In the genomic region with DNA sequence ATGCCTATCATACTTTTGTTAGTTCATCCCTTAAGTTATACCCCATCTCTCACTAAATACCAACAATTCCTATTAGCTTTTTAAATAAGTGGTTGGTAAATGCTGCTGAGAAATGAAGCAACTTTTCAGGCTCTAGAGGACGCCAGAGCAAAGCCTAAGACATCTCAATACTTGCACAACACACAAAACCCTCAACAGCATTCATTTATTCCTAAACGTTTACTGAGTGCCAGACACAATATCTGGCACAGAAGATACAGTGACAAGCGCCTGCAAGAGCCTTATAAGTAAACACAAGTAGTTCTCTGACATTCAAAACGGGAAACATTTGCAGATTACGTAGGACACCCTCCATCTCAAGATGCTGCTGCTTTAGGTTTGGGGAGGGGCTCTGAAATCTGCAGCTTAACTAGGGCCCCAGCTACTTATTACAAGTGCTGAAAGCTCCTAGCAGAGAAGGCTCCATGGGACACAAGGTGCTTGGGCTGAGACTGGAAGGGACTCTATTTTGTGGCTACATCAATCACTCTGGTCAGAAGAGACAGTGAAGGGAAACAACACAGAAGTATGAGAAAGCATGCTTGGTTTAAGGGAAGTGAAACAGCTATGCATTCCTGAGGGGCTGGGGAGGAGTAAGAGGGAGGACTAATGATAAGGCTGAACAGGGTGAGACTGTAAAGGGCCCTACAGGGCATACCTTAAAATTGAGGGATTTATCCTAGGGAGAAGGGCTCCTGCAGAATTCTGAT, we compare ENCODE assay signal across 9 cellular contexts.
DNase-seq lines count a peak whose midpoint lies in the region; ATAC-seq and TF ChIP-seq lines count a peak whose summit lies in the region.
"Had no signal": no experiment of that assay in that cellular context is flagged by ENCODE, and none has a peak within 500 bp of the region (broad histone marks: within the 10 kb centered on the region; RNA-seq: fewer than 3 reads in every experiment).

No MANE protein-coding gene starts in this region.

- no peak overlapping the region for H3K27ac ChIP-seq in upper lobe of left lung
- H3K27ac ChIP-seq: SK-N-MC had no signal

- H3K27me3 ChIP-seq in upper lobe of left lung: no peaks in the 10 kb centered on the region

- 0 out of 2 replicates have a peak, but pooled peaks have one; percentile 6 for TF ChIP-seq CTCF in GM12875 (IDR thresholded peaks at IDR 0.05; ENCODE audit: borderline replicate concordance, insufficient read depth, low read depth, low read length)
- TF ChIP-seq CTCF in upper lobe of left lung (IDR thresholded peaks at IDR 0.05): peak in 1 of 6 experiments; percentile 15

- no peak for TF ChIP-seq EP300 in upper lobe of left lung (IDR thresholded peaks at IDR 0.05)

- intact Hi-C loops in dendritic cell treated with granulocyte-macrophage colony-stimulating factor and Interleukin-4, amounts not matched to agents 40 ng/mL and 50 ng/mL, for 4 days (cut with micrococcal nuclease): no loop called here

- H3K27me3 Mint-ChIP-seq in IgD-negative memory B cell: no peaks in the 10 kb centered on the region
- H3K27me3 Mint-ChIP-seq in dendritic cell treated with granulocyte-macrophage colony-stimulating factor and Interleukin-4, amounts not matched to agents 40 ng/mL and 50 ng/mL, for 4 days: no peaks in the 10 kb centered on the region

- no peak for TF ChIP-seq POLR2A in upper lobe of left lung (IDR thresholded peaks at IDR 0.05)

- no peaks in the 10 kb centered on the region for H3K9me3 ChIP-seq in upper lobe of left lung

- peaks cover 5% of the 10 kb centered on the region for H3K36me3 Mint-ChIP-seq in IgD-negative memory B cell
- H3K36me3 Mint-ChIP-seq in dendritic cell treated with granulocyte-macrophage colony-stimulating factor and Interleukin-4, amounts not matched to agents 40 ng/mL and 50 ng/mL, for 4 days (ENCODE audit: low read depth): peaks cover 26% of the 10 kb centered on the region

- no peaks in the 10 kb centered on the region for H3K36me3 ChIP-seq in upper lobe of left lung

- DNase-seq in upper lobe of left lung (no peak), amniotic stem cell (lab: John Stamatoyannopoulos, UW) (no peak), NCI-H2227 (lab: John Stamatoyannopoulos, UW; ENCODE audit: unreplicated experiment) (no peak)
- no peak for DNase-seq in activated CD4-positive, CD25-positive, alpha-beta regulatory T cell (lab: John Stamatoyannopoulos, UW)

- H3K4me1 ChIP-seq in upper lobe of left lung: peaks cover 9 to 19% (median 14%) of the 10 kb centered on the region in 4 donors

- no peak overlapping the region for H3K4me3 ChIP-seq in GM12875 (ENCODE audit: low read depth, low read length)
- H3K4me3 ChIP-seq in upper lobe of left lung: no peak overlapping the region
- H3K4me3 ChIP-seq: SK-N-MC had no signal

- peak; percentile 87 for ATAC-seq in GM21576 (IDR thresholded peaks at IDR 0.05; ENCODE audit: unreplicated experiment)
- ATAC-seq in upper lobe of left lung (ENCODE audit: low FRiP score in 2 of 2): peak; percentile 40 to 44

- H3K4me3 Mint-ChIP-seq in IgD-negative memory B cell: peak overlapping the region in 2 of 4 donors; percentile 77 to 81
- no peak overlapping the region for H3K4me3 Mint-ChIP-seq in dendritic cell treated with granulocyte-macrophage colony-stimulating factor and Interleukin-4, amounts not matched to agents 40 ng/mL and 50 ng/mL, for 4 days

- H3K9me3 Mint-ChIP-seq in IgD-negative memory B cell: no peaks in the 10 kb centered on the region
- H3K9me3 Mint-ChIP-seq in dendritic cell treated with granulocyte-macrophage colony-stimulating factor and Interleukin-4, amounts not matched to agents 40 ng/mL and 50 ng/mL, for 4 days: no peaks in the 10 kb centered on the region

- peaks cover 13 to 23% (median 17%) of the 10 kb centered on the region in 3 donors for H3K4me1 Mint-ChIP-seq in IgD-negative memory B cell
- H3K4me1 Mint-ChIP-seq in dendritic cell treated with granulocyte-macrophage colony-stimulating factor and Interleukin-4, amounts not matched to agents 40 ng/mL and 50 ng/mL, for 4 days (ENCODE audit: low read depth): peaks cover 15% of the 10 kb centered on the region

- 16 to 26% methylated on average over 5 of the region's 5 CpGs for WGBS in upper lobe of left lung, 2 donors

- peak overlapping the region in 2 of 3 donors; percentile 17 to 41 for H3K27ac Mint-ChIP-seq in IgD-negative memory B cell
- peak overlapping the region; percentile 26 for H3K27ac Mint-ChIP-seq in dendritic cell treated with granulocyte-macrophage colony-stimulating factor and Interleukin-4, amounts not matched to agents 40 ng/mL and 50 ng/mL, for 4 days
